In the genomic region with DNA sequence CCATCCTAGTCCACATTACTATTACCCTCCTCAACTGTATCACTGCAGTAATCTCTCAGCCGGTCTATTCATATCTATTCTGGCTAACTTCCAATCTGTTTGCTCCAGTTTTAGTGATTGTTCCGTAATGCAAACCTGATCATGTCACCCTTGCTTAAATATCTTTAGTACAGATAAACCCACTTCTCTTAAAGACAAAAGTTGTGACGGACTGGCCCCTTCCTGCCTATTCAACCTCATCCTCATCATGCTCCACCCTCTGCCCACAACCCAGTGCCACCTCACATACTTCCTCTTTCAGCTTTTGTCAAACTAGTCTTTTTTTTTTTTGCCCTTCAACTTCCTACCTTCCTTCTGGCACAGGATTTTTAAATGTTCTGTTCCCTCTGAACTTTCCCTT, we compare ENCODE assay signal across 9 cellular contexts. TPM values are rescaled to one million over a fixed set of nuclear protein-coding genes. Genes with fewer than 3 reads are reported as not detected.
DNase-seq lines count a peak whose midpoint lies in the region; FAIRE-seq and TF ChIP-seq lines count a peak whose summit lies in the region.
"Had no signal": no experiment of that assay in that cellular context is flagged by ENCODE, and none has a peak within 500 bp of the region (broad histone marks: within the 10 kb centered on the region; RNA-seq: fewer than 3 reads in every experiment).

No MANE protein-coding gene starts in this region.

- H3K4me2 ChIP-seq in mesenchymal stem cell (ENCODE audit: low read length, poor library complexity, severe bottlenecking), result no peak overlapping the region

- peak overlapping the region; percentile 75 to 94 (median 90) for H3K27ac ChIP-seq in spleen
- peak overlapping the region in 2 of 4 donors; percentile 61 to 67 for H3K27ac ChIP-seq in tibial nerve
- no peak overlapping the region for H3K27ac ChIP-seq in uterus
- no peak overlapping the region for H3K27ac ChIP-seq in mesenchymal stem cell (ENCODE audit: low read length, poor library complexity, severe bottlenecking)

- TF ChIP-seq POLR2A in GM12892 (IDR thresholded peaks at IDR 0.05; ENCODE audit: low read depth, low read length) (no peak), spleen (IDR thresholded peaks at IDR 0.05) (peak in 1 of 3 donors; percentile 43), tibial nerve (IDR thresholded peaks at IDR 0.05) (no peak), uterus (IDR thresholded peaks at IDR 0.05) (no peak)

- peak in 1 of 11 experiments; percentile 16 for TF ChIP-seq CTCF in spleen (IDR thresholded peaks at IDR 0.05 in 8 of 11, conservative IDR thresholded peaks at IDR 0.05 in 3 of 11)
- no peak for TF ChIP-seq CTCF in tibial nerve (IDR thresholded peaks at IDR 0.05)
- no peak for TF ChIP-seq CTCF in uterus (IDR thresholded peaks at IDR 0.05)

- H3K27ac Mint-ChIP-seq in activated naive CD8-positive, alpha-beta T cell treated with anti-CD3 and anti-CD28 coated beads for 36 hours, result no peak overlapping the region

- FAIRE-seq in GM12892 (lab: Jason Lieb, UNC), result peak; percentile 78
- FAIRE-seq: islet of Langerhans had no signal

- H2BK120ac ChIP-seq in mesenchymal stem cell (ENCODE audit: low read depth, low read length), result no peak overlapping the region

- H3K36me3 ChIP-seq in spleen (peaks cover 0 to 39% (median 13%) of the 10 kb centered on the region in 6 donors), tibial nerve (peaks cover 0 to 65% (median 0%) of the 10 kb centered on the region in 3 donors), uterus (no peaks in the 10 kb centered on the region), mesenchymal stem cell (ENCODE audit: control insufficient read depth in 1 of 2, insufficient read depth in 2 of 2, low read depth in 1 of 2, low read length in 2 of 2) (peaks cover 0 to 44% of the 10 kb centered on the region in 2 experiments)

- TF ChIP-seq EP300 in tibial nerve (IDR thresholded peaks at IDR 0.05), result peak in 1 of 2 donors; percentile 63

- H3K4me3 ChIP-seq in spleen, result peak overlapping the region in 2 of 8 donors; percentile 2 to 46
- H3K4me3 ChIP-seq in tibial nerve, result no peak overlapping the region
- no peak overlapping the region for H3K4me3 ChIP-seq in uterus
- no peak overlapping the region for H3K4me3 ChIP-seq in mesenchymal stem cell (ENCODE audit: insufficient read depth in 1 of 2, low read depth in 1 of 2, low read length in 2 of 2)

- DNase-seq in GM12892 (ENCODE audit: insufficient read length), result no peak
- peak; percentile 95 for DNase-seq in SIG-M5 (lab: John Stamatoyannopoulos, UW)
- peak; percentile 53 for DNase-seq in activated naive CD8-positive, alpha-beta T cell treated with anti-CD3 and anti-CD28 coated beads for 36 hours
- DNase-seq in spleen, result peak; percentile 90
- DNase-seq in tibial nerve (ENCODE audit: low spot score in 2 of 2), result no peak
- no peak for DNase-seq in NCI-H1694 treated with DMSO at 0.1 percent for 48 hours (lab: John Stamatoyannopoulos, UW)
- no peak for DNase-seq in uterus
- no peak for DNase-seq in mesenchymal stem cell

- no peak overlapping the region for H2BK15ac ChIP-seq in mesenchymal stem cell (ENCODE audit: low read depth, poor library complexity, severe bottlenecking)

- no peak overlapping the region for H3K18ac ChIP-seq in mesenchymal stem cell (ENCODE audit: low read depth in 1 of 2, low read length in 2 of 2)

- H2BK12ac ChIP-seq in mesenchymal stem cell (ENCODE audit: low read length in 2 of 2), result no peak overlapping the region

- no peak overlapping the region for H3K9ac ChIP-seq in mesenchymal stem cell (ENCODE audit: low read length)

- no peak overlapping the region for H3K14ac ChIP-seq in mesenchymal stem cell (ENCODE audit: low read length in 2 of 2)

- H2AK5ac ChIP-seq in mesenchymal stem cell (ENCODE audit: low read length, severe bottlenecking), result no peak overlapping the region

- no peaks in the 10 kb centered on the region for H3K27me3 Mint-ChIP-seq in activated naive CD8-positive, alpha-beta T cell treated with anti-CD3 and anti-CD28 coated beads for 36 hours

- H3K4ac ChIP-seq in mesenchymal stem cell (ENCODE audit: low read depth in 1 of 2, low read length in 2 of 2), result no peak overlapping the region

- no peak overlapping the region for H3K23ac ChIP-seq in mesenchymal stem cell (ENCODE audit: low read length in 2 of 2)

- no peak overlapping the region for H4K91ac ChIP-seq in mesenchymal stem cell (ENCODE audit: low read length)

- H4K8ac ChIP-seq in mesenchymal stem cell (ENCODE audit: low read length), result no peak overlapping the region

- H3K27me3 ChIP-seq in spleen (replicated peaks in 1 of 7) (no peaks in the 10 kb centered on the region), tibial nerve (no peaks in the 10 kb centered on the region), uterus (no peaks in the 10 kb centered on the region), mesenchymal stem cell (ENCODE audit: control insufficient read depth in 1 of 2, insufficient read depth in 1 of 2, low read length in 2 of 2) (no peaks in the 10 kb centered on the region)

- H3K9me3 ChIP-seq in spleen, result no peaks in the 10 kb centered on the region
- no peaks in the 10 kb centered on the region for H3K9me3 ChIP-seq in tibial nerve
- no peaks in the 10 kb centered on the region for H3K9me3 ChIP-seq in uterus
- no peaks in the 10 kb centered on the region for H3K9me3 ChIP-seq in mesenchymal stem cell (ENCODE audit: control insufficient read depth, low read length)

- peaks cover 17% of the 10 kb centered on the region for H3K36me3 Mint-ChIP-seq in activated naive CD8-positive, alpha-beta T cell treated with anti-CD3 and anti-CD28 coated beads for 36 hours

- intact Hi-C loops in spleen (cut with DNase I; ENCODE audit: low total_unique reads), result no loop called here
- intact Hi-C loops in uterus (cut with DNase I; ENCODE audit: low total_unique reads), result no loop called here

- H3K9me3 Mint-ChIP-seq in activated naive CD8-positive, alpha-beta T cell treated with anti-CD3 and anti-CD28 coated beads for 36 hours, result no peaks in the 10 kb centered on the region

- peaks cover 33% of the 10 kb centered on the region for H3K4me1 Mint-ChIP-seq in activated naive CD8-positive, alpha-beta T cell treated with anti-CD3 and anti-CD28 coated beads for 36 hours

- H3K4me1 ChIP-seq in spleen, result peaks cover 15 to 65% (median 47%) of the 10 kb centered on the region in 6 donors
- H3K4me1 ChIP-seq in tibial nerve, result peaks cover 0 to 7% (median 3%) of the 10 kb centered on the region in 4 donors
- H3K4me1 ChIP-seq in uterus, result no peaks in the 10 kb centered on the region
- H3K4me1 ChIP-seq in mesenchymal stem cell (ENCODE audit: control insufficient read depth, insufficient read depth, low read depth, low read length), result no peaks in the 10 kb centered on the region

- H3K79me1 ChIP-seq in mesenchymal stem cell (replicated peaks; ENCODE audit: low read length, poor library complexity, severe bottlenecking), result no peaks in the 10 kb centered on the region

- H2BK5ac ChIP-seq in mesenchymal stem cell (ENCODE audit: low read depth, low read length, poor library complexity, severe bottlenecking), result no peak overlapping the region

- WGBS in spleen, 5 donors, result 10 to 21% (median 18%) methylated on average over 3 of the region's 3 CpGs
- 63 to 66% methylated on average over 3 of the region's 3 CpGs for WGBS in tibial nerve, 2 donors
- WGBS in mesenchymal stem cell, result 94% methylated on average over 3 of the region's 3 CpGs

- H3K4me3 Mint-ChIP-seq in activated naive CD8-positive, alpha-beta T cell treated with anti-CD3 and anti-CD28 coated beads for 36 hours, result no peak overlapping the region

- H2AFZ ChIP-seq in mesenchymal stem cell (ENCODE audit: low read depth, low read length), result no peak overlapping the region

RNA-seq across cellular contexts. Expression of gene C1orf162, which starts 2.8 kb away (rescaled TPM):
- polyA plus RNA-seq in GM12892 (2012; ENCODE audit: missing spikeins), result 1.9 TPM
- 1 to 10 TPM; 3.6 to 3.8 TPM for total RNA-seq in activated naive CD8-positive, alpha-beta T cell treated with anti-CD3 and anti-CD28 coated beads for 36 hours
- 100 to 1,000 TPM in 5 of 7 donors, 10 to 100 TPM in 2; 53.5 to 161 (median 121) TPM for total RNA-seq in spleen
- 100 to 1,000 TPM in 2 of 3 donors, 10 to 100 TPM in 1; 98.9 to 132 (median 126) TPM for polyA plus RNA-seq in spleen
- 10 to 100 TPM; 19.4 to 59.1 (median 31.8) TPM for total RNA-seq in tibial nerve
- total RNA-seq in uterus, result 10 to 100 TPM in 2 of 4 donors, 1 to 10 TPM in 2; 1.1 to 16.8 (median 10.3) TPM
- 0.07 TPM for polyA plus RNA-seq in mesenchymal stem cell (2013, experiment 1 of 2)
- polyA plus RNA-seq in mesenchymal stem cell (2013, experiment 2 of 2), result 0.08 TPM

RNA-seq across cellular contexts. Expression of gene ATP5PB, which starts 21.7 kb away (rescaled TPM):
- 520 TPM for polyA plus RNA-seq in GM12892 (2012; ENCODE audit: missing spikeins)
- 100 to 1,000 TPM; 407 to 419 TPM for total RNA-seq in activated naive CD8-positive, alpha-beta T cell treated with anti-CD3 and anti-CD28 coated beads for 36 hours
- total RNA-seq in spleen (100 to 1,000 TPM; 124 to 168 (median 143) TPM), tibial nerve (100 to 1,000 TPM in 2 of 4 donors, 10 to 100 TPM in 2; 91.2 to 176 (median 103) TPM), uterus (100 to 1,000 TPM; 151 to 184 (median 161) TPM)
- polyA plus RNA-seq in spleen, result 100 to 1,000 TPM; 204 to 277 (median 262) TPM
- polyA plus RNA-seq in mesenchymal stem cell (2013, experiment 1 of 2), result 268 TPM
- 284 TPM for polyA plus RNA-seq in mesenchymal stem cell (2013, experiment 2 of 2)

RNA-seq across cellular contexts. Expression of gene WDR77, which starts 22.0 kb away (rescaled TPM):
- polyA plus RNA-seq in GM12892 (2012; ENCODE audit: missing spikeins), result 36.0 TPM
- 10 to 100 TPM; 77.4 to 79.7 TPM for total RNA-seq in activated naive CD8-positive, alpha-beta T cell treated with anti-CD3 and anti-CD28 coated beads for 36 hours
- 10 to 100 TPM; 25.4 to 36.6 (median 34.9) TPM for total RNA-seq in spleen
- polyA plus RNA-seq in spleen, result 10 to 100 TPM; 24.8 to 34.5 (median 31.7) TPM
- 10 to 100 TPM; 20.8 to 38.1 (median 30.4) TPM for total RNA-seq in tibial nerve
- 10 to 100 TPM in 2 of 4 donors, 1 to 10 TPM in 1, under 1 TPM in 1; 0.59 to 31.0 (median 17.1) TPM for total RNA-seq in uterus
- polyA plus RNA-seq in mesenchymal stem cell (2013, experiment 1 of 2), result 23.8 TPM
- 23.2 TPM for polyA plus RNA-seq in mesenchymal stem cell (2013, experiment 2 of 2)

RNA-seq across cellular contexts. Expression of gene ADORA3, which starts 32.4 kb away (rescaled TPM):
- polyA plus RNA-seq in GM12892 (2012; ENCODE audit: missing spikeins), result 0.38 TPM
- total RNA-seq in activated naive CD8-positive, alpha-beta T cell treated with anti-CD3 and anti-CD28 coated beads for 36 hours, result not detected
- total RNA-seq in spleen (10 to 100 TPM in 1 of 7 donors, 1 to 10 TPM in 4, under 1 TPM in 2; 0.37 to 11.2 (median 7.7) TPM), tibial nerve (10 to 100 TPM in 2 of 4 donors, 1 to 10 TPM in 2; 5.3 to 17.5 (median 9.9) TPM), uterus (10 to 100 TPM in 1 of 4 donors, 1 to 10 TPM in 1, under 1 TPM in 2; 0.59 to 13.6 (median 1.7) TPM)
- 1 to 10 TPM; 2.5 to 4.9 (median 3.4) TPM for polyA plus RNA-seq in spleen
- 0.06 TPM for polyA plus RNA-seq in mesenchymal stem cell (2013, experiment 1 of 2)
- not detected for polyA plus RNA-seq in mesenchymal stem cell (2013, experiment 2 of 2)

RNA-seq across cellular contexts. Expression of gene TMIGD3, which starts 32.4 kb away (rescaled TPM):
- polyA plus RNA-seq in GM12892 (2012; ENCODE audit: missing spikeins), result not detected
- total RNA-seq in activated naive CD8-positive, alpha-beta T cell treated with anti-CD3 and anti-CD28 coated beads for 36 hours, result not detected
- total RNA-seq in spleen, result 10 to 100 TPM in 4 of 7 donors, 1 to 10 TPM in 3; 1.6 to 33.4 (median 11.9) TPM
- polyA plus RNA-seq in spleen, result 10 to 100 TPM in 1 of 3 donors, 1 to 10 TPM in 2; 5.6 to 32.7 (median 6.2) TPM
- total RNA-seq in tibial nerve, result 1 to 10 TPM in 2 of 4 donors, under 1 TPM in 2; 0.59 to 9.6 (median 2.3) TPM
- 1 to 10 TPM in 1 of 4 donors, under 1 TPM in 1, not detected in 2; 0.95 to 7.1 TPM for total RNA-seq in uterus
- 0.14 TPM for polyA plus RNA-seq in mesenchymal stem cell (2013, experiment 1 of 2)
- 0.16 TPM for polyA plus RNA-seq in mesenchymal stem cell (2013, experiment 2 of 2)

Comparison
In these comparisons a context has a peak if more than half of its experiments do, and no peak if none do; other contexts are left out.
1. DNase-seq: peak in SIG-M5 (single experiment), activated naive CD8-positive, alpha-beta T cell treated with anti-CD3 and anti-CD28 coated beads for 36 hours (single experiment) and spleen (single experiment); none in GM12892 (single experiment), tibial nerve (0 of 2), NCI-H1694 treated with DMSO at 0.1 percent for 48 hours (single experiment), uterus (0 of 2) and mesenchymal stem cell (single experiment).
2. H3K27ac ChIP-seq: peak in spleen (8 of 8); none in uterus (0 of 2) and mesenchymal stem cell (single experiment).